In genomic region chr19:35910355-35910754, GRCh38 we compare ENCODE assay signal across 5 cellular contexts. TPM values are rescaled to one million over a fixed set of nuclear protein-coding genes. Genes with fewer than 3 reads are reported as not detected.
"Had no signal": no experiment of that assay in that cellular context is flagged by ENCODE, and none has a peak within 500 bp of the region (broad histone marks: within the 10 kb centered on the region; RNA-seq: fewer than 3 reads in every experiment).

No MANE protein-coding gene starts in this region.

RNA-seq across cellular contexts. Expression of gene TYROBP, which starts 2.3 kb away (rescaled TPM):
- total RNA-seq: HT-29, PC-9, RPMI7951, SJCRH30 had no signal

RNA-seq across cellular contexts. Expression of gene HCST, which starts 8.0 kb away (rescaled TPM):
- total RNA-seq: HT-29, NCI-H460, SJCRH30 had no signal
